9 cellular contexts compared by ENCODE assay signal in genomic region chr10:14648936-14649335, GRCh38.
DNase-seq lines count a peak whose midpoint lies in the region; ATAC-seq lines count a peak whose summit lies in the region.
"Had no signal": no experiment of that assay in that cellular context is flagged by ENCODE, and none has a peak within 500 bp of the region (broad histone marks: within the 10 kb centered on the region; RNA-seq: fewer than 3 reads in every experiment).

No MANE protein-coding gene starts in this region.

- H3K9me3 Mint-ChIP-seq in activated T-cell treated with anti-CD3 and anti-CD28 coated beads, Interleukin-2, amount 50 U/mL, for 24 hours, result no peaks in the 10 kb centered on the region
- H3K9me3 Mint-ChIP-seq in activated CD4-positive, alpha-beta memory T cell treated with anti-CD3 and anti-CD28 coated beads, Interleukin-2, amount 10 ng/mL, durations not matched to agents 7 days and 5 days, result no peaks in the 10 kb centered on the region

- no peaks in the 10 kb centered on the region for H3K27me3 Mint-ChIP-seq in activated T-cell treated with anti-CD3 and anti-CD28 coated beads, Interleukin-2, amount 50 U/mL, for 24 hours
- no peaks in the 10 kb centered on the region for H3K27me3 Mint-ChIP-seq in activated CD4-positive, alpha-beta memory T cell treated with anti-CD3 and anti-CD28 coated beads, Interleukin-2, amount 10 ng/mL, durations not matched to agents 7 days and 5 days

- CTCF ChIA-PET in activated CD4-positive, alpha-beta memory T cell treated with anti-CD3 and anti-CD28 coated beads, Interleukin-2, amount 10 ng/mL, durations not matched to agents 7 days and 5 days (lab: Charles Lee), result no interaction called here

- H3K4me1 Mint-ChIP-seq in activated T-cell treated with anti-CD3 and anti-CD28 coated beads, Interleukin-2, amount 50 U/mL, for 24 hours (ENCODE audit: low read depth), result peaks cover 85% of the 10 kb centered on the region
- peaks cover 78% of the 10 kb centered on the region for H3K4me1 Mint-ChIP-seq in activated CD4-positive, alpha-beta memory T cell treated with anti-CD3 and anti-CD28 coated beads, Interleukin-2, amount 10 ng/mL, durations not matched to agents 7 days and 5 days

- H3K27ac ChIP-seq in layer of hippocampus (ENCODE audit: low read depth, low read length), result peak overlapping the region; percentile 78

- H3K27me3 ChIP-seq in layer of hippocampus (ENCODE audit: control insufficient read depth, insufficient read depth, low read length), result no peaks in the 10 kb centered on the region

- no peak for DNase-seq in activated T-cell treated with anti-CD3 and anti-CD28 coated beads, Interleukin-2, amount 50 U/mL, for 24 hours
- no peak for DNase-seq in activated T-cell treated with anti-CD3 and anti-CD28 coated beads, Interleukin-2, amount 50 U/mL, for 48 hours
- DNase-seq in activated CD4-positive, alpha-beta memory T cell treated with anti-CD3 and anti-CD28 coated beads, Interleukin-2, amount 10 ng/mL, durations not matched to agents 7 days and 5 days, result no peak
- DNase-seq in stromal cell of bone marrow (ENCODE audit: low read depth), result peak; percentile 37
- DNase-seq in RKO (ENCODE audit: low spot score), result no peak
- DNase-seq in inferior parietal cortex (ENCODE audit: extremely low spot score), result no peak
- DNase-seq: HCEC 1CT had no signal

- no peak for ATAC-seq in HG03439 (IDR thresholded peaks at IDR 0.05; ENCODE audit: unreplicated experiment)

- POLR2A ChIA-PET in activated CD4-positive, alpha-beta memory T cell treated with anti-CD3 and anti-CD28 coated beads, Interleukin-2, amount 10 ng/mL, durations not matched to agents 7 days and 5 days (lab: Charles Lee), result interaction anchor here (0.7 to 2.9 kb wide), 14 partner anchors 10 to 310 kb away, joined by 3 to 20 read pairs (median 5); partner anchors contain the start of genes CDNF, HSPA14, MEIG1 and MSANTD7

- H3K4me3 Mint-ChIP-seq in activated T-cell treated with anti-CD3 and anti-CD28 coated beads, Interleukin-2, amount 50 U/mL, for 24 hours, result peak overlapping the region; percentile 72
- peak overlapping the region; percentile 75 for H3K4me3 Mint-ChIP-seq in activated CD4-positive, alpha-beta memory T cell treated with anti-CD3 and anti-CD28 coated beads, Interleukin-2, amount 10 ng/mL, durations not matched to agents 7 days and 5 days

- peak overlapping the region; percentile 98 for H3K27ac Mint-ChIP-seq in activated T-cell treated with anti-CD3 and anti-CD28 coated beads, Interleukin-2, amount 50 U/mL, for 24 hours
- H3K27ac Mint-ChIP-seq in activated CD4-positive, alpha-beta memory T cell treated with anti-CD3 and anti-CD28 coated beads, Interleukin-2, amount 10 ng/mL, durations not matched to agents 7 days and 5 days, result peak overlapping the region; percentile 96

- no peaks in the 10 kb centered on the region for H3K36me3 Mint-ChIP-seq in activated T-cell treated with anti-CD3 and anti-CD28 coated beads, Interleukin-2, amount 50 U/mL, for 24 hours (ENCODE audit: low read depth)
- peaks cover 3% of the 10 kb centered on the region for H3K36me3 Mint-ChIP-seq in activated CD4-positive, alpha-beta memory T cell treated with anti-CD3 and anti-CD28 coated beads, Interleukin-2, amount 10 ng/mL, durations not matched to agents 7 days and 5 days (ENCODE audit: low read depth)
